ENCODE assay signal across 1 cellular context in genomic region chr14:52920411-52920810, GRCh38.
TF ChIP-seq lines count a peak whose summit lies in the region.

No MANE protein-coding gene starts in this region.

TF ChIP-seq in HepG2, 621 proteins besides CTCF, POLR2A, EP300 and RAD21:
- TF ChIP-seq ZNF770 (CRISPR knock-in tag; IDR thresholded peaks at IDR 0.05) = peak; percentile 69; the same call in 1 of the 2 replicates
- peak; percentile 44 for TF ChIP-seq TEAD3 (CRISPR knock-in tag; optimal IDR thresholded peaks at IDR 0.05; ENCODE audit: borderline replicate concordance)
